In genomic region chr14:91124406-91125270, GRCh38 we compare ENCODE assay signal across 8 cellular contexts. TPM values are rescaled to one million over a fixed set of nuclear protein-coding genes. Genes with fewer than 3 reads are reported as not detected.
DNase-seq lines count a peak whose midpoint lies in the region; ATAC-seq and TF ChIP-seq lines count a peak whose summit lies in the region.
"Not testable (repeated sequence)": the region's sequence is repeated elsewhere in the genome, so short reads cannot be mapped to it uniquely, and the experiment has no call there.

No MANE protein-coding gene starts in this region.

- TF ChIP-seq CTCF in CD8-positive, alpha-beta T cell (IDR thresholded peaks at IDR 0.05); endodermal cell (conservative IDR thresholded peaks at IDR 0.05); sigmoid colon (IDR thresholded peaks at IDR 0.05); transverse colon (IDR thresholded peaks at IDR 0.05): not testable (repeated sequence)

- not testable (repeated sequence) for H3K4me1 ChIP-seq in CD8-positive, alpha-beta T cell (ENCODE audit: insufficient read depth, low read length); endodermal cell (ENCODE audit: control insufficient read depth, insufficient read depth, low read length)
- H3K4me1 ChIP-seq in right cardiac atrium (ENCODE audit: control insufficient read depth, insufficient read depth, low read length) (peaks cover 11% of the 10 kb centered on the region), muscle layer of duodenum (ENCODE audit: control insufficient read depth in 1 of 2, insufficient read depth in 2 of 2, low read length in 2 of 2) (peaks cover 0 to 35% of the 10 kb centered on the region in 2 donors), sigmoid colon (peaks cover 0 to 56% (median 36%) of the 10 kb centered on the region in 4 donors), transverse colon (peaks cover 0 to 46% (median 22%) of the 10 kb centered on the region in 4 donors)

- H3K27ac ChIP-seq in CD8-positive, alpha-beta T cell (ENCODE audit: low read depth, low read length); endodermal cell (ENCODE audit: low read depth, low read length): not testable (repeated sequence)
- H3K27ac ChIP-seq in right cardiac atrium (ENCODE audit: low read length), result peak overlapping the region; percentile 79
- peak overlapping the region; percentile 53 for H3K27ac ChIP-seq in muscle layer of duodenum (ENCODE audit: low read length)
- peak overlapping the region; percentile 75 to 83 (median 82) for H3K27ac ChIP-seq in sigmoid colon
- peak overlapping the region; percentile 39 to 73 (median 69) for H3K27ac ChIP-seq in transverse colon

- not testable (repeated sequence) for H3K27me3 ChIP-seq in CD8-positive, alpha-beta T cell (ENCODE audit: insufficient read depth, low read length); endodermal cell (ENCODE audit: control insufficient read depth, insufficient read depth, low read length, poor library complexity, severe bottlenecking); right cardiac atrium (ENCODE audit: control insufficient read depth, insufficient read depth); muscle layer of duodenum (ENCODE audit: low read depth, low read length); sigmoid colon; transverse colon

- not testable (repeated sequence) for H3K9me3 Mint-ChIP-seq in CD8-positive, alpha-beta T cell; T-helper 2 cell treated with Interferon-gamma antibody and Interleukin-4, amounts not matched to agents 5 μg/mL and 100 μg/mL, for 36 hours; endodermal cell

- not testable (repeated sequence) for TF ChIP-seq EP300 in sigmoid colon (IDR thresholded peaks at IDR 0.05); transverse colon (IDR thresholded peaks at IDR 0.05; ENCODE audit: low read depth)

- WGBS in endodermal cell (ENCODE audit: insufficient coverage in 1 of 2, insufficient read length in 1 of 2), 2 experiments, result 94 to 96% methylated on average over 4 to 5 of the region's 5 CpGs
- WGBS in right cardiac atrium, result 73% methylated on average over 5 of the region's 5 CpGs
- WGBS in sigmoid colon, 2 donors, result 83 to 84% methylated on average over 5 of the region's 5 CpGs
- 74 to 79% methylated on average over 5 of the region's 5 CpGs for WGBS in transverse colon (ENCODE audit: low coverage in 1 of 2), 2 donors

- in situ Hi-C loops in transverse colon (cut with MboI; ENCODE audit: low pct_ligation_motif_present in 1 of 4, low pct_unique_long_range_greater_than_20kb in 1 of 4, low sequenced_read_pairs in 3 of 4), result not testable (repeated sequence)

- peak overlapping the region; percentile 49 for H3K27ac Mint-ChIP-seq in CD8-positive, alpha-beta T cell
- H3K27ac Mint-ChIP-seq in T-helper 2 cell treated with Interferon-gamma antibody and Interleukin-4, amounts not matched to agents 5 μg/mL and 100 μg/mL, for 36 hours, result peak overlapping the region; percentile 61
- H3K27ac Mint-ChIP-seq in endodermal cell, result peak overlapping the region; percentile 19

- ATAC-seq in CD8-positive, alpha-beta T cell; right cardiac atrium: not testable (repeated sequence)

- CTCF ChIA-PET in CD8-positive, alpha-beta T cell (lab: Charles Lee), result not testable (repeated sequence)

- H3K36me3 ChIP-seq in CD8-positive, alpha-beta T cell (ENCODE audit: insufficient read depth, low read length); endodermal cell (ENCODE audit: control insufficient read depth, insufficient read depth, low read length); muscle layer of duodenum (ENCODE audit: control insufficient read depth in 1 of 2, insufficient read depth in 2 of 2, low read length in 2 of 2); sigmoid colon; transverse colon: not testable (repeated sequence)

- peaks cover 42% of the 10 kb centered on the region for H3K4me1 Mint-ChIP-seq in CD8-positive, alpha-beta T cell (ENCODE audit: low read depth)
- H3K4me1 Mint-ChIP-seq in T-helper 2 cell treated with Interferon-gamma antibody and Interleukin-4, amounts not matched to agents 5 μg/mL and 100 μg/mL, for 36 hours (ENCODE audit: low read depth), result peaks cover 41% of the 10 kb centered on the region
- not testable (repeated sequence) for H3K4me1 Mint-ChIP-seq in endodermal cell

- TF ChIP-seq POLR2A in sigmoid colon (IDR thresholded peaks at IDR 0.05); transverse colon (IDR thresholded peaks at IDR 0.05): not testable (repeated sequence)

- POLR2A ChIA-PET in CD8-positive, alpha-beta T cell (lab: Charles Lee), result interaction anchor here (0.6 kb wide), 1 partner anchor 57 kb away, joined by 3 read pairs; no protein-coding TSS in a partner anchor

- H3K27me3 Mint-ChIP-seq in CD8-positive, alpha-beta T cell (ENCODE audit: low read depth); T-helper 2 cell treated with Interferon-gamma antibody and Interleukin-4, amounts not matched to agents 5 μg/mL and 100 μg/mL, for 36 hours (ENCODE audit: low read depth); endodermal cell (ENCODE audit: insufficient read depth): not testable (repeated sequence)

- not testable (repeated sequence) for DNase-seq in CD8-positive, alpha-beta T cell; T-helper 2 cell treated with Interferon-gamma antibody and Interleukin-4, amounts not matched to agents 5 μg/mL and 100 μg/mL, for 36 hours (ENCODE audit: low spot score); endodermal cell; right cardiac atrium; sigmoid colon; transverse colon
- DNase-seq in astrocyte of the hippocampus (ENCODE audit: low read depth, low spot score), result peak; percentile 13

- intact Hi-C loops in CD8-positive, alpha-beta T cell (cut with DNase I, micrococcal nuclease); right cardiac atrium (cut with DNase I); sigmoid colon (cut with DNase I); transverse colon (cut with DNase I; ENCODE audit: low total_unique reads): not testable (repeated sequence)

- not testable (repeated sequence) for H3K4me3 Mint-ChIP-seq in CD8-positive, alpha-beta T cell; T-helper 2 cell treated with Interferon-gamma antibody and Interleukin-4, amounts not matched to agents 5 μg/mL and 100 μg/mL, for 36 hours; endodermal cell

- H3K9me3 ChIP-seq in CD8-positive, alpha-beta T cell (ENCODE audit: low read length); endodermal cell (ENCODE audit: control insufficient read depth, low read length); right cardiac atrium (ENCODE audit: control insufficient read depth, low read length); muscle layer of duodenum (ENCODE audit: control insufficient read depth in 1 of 2, low read length in 2 of 2); sigmoid colon; transverse colon: not testable (repeated sequence)

- not testable (repeated sequence) for H3K9ac ChIP-seq in endodermal cell (ENCODE audit: extremely low read depth, low read length, poor library complexity, severe bottlenecking)

- not testable (repeated sequence) for H3K4me3 ChIP-seq in CD8-positive, alpha-beta T cell (ENCODE audit: low read depth, low read length); endodermal cell (ENCODE audit: low read length); right cardiac atrium (ENCODE audit: low read length); muscle layer of duodenum (ENCODE audit: low read depth in 1 of 2, low read length in 2 of 2); sigmoid colon; transverse colon

- H3K36me3 Mint-ChIP-seq in CD8-positive, alpha-beta T cell, result peaks cover 64% of the 10 kb centered on the region
- peaks cover 66% of the 10 kb centered on the region for H3K36me3 Mint-ChIP-seq in T-helper 2 cell treated with Interferon-gamma antibody and Interleukin-4, amounts not matched to agents 5 μg/mL and 100 μg/mL, for 36 hours (ENCODE audit: low read depth)
- peaks cover 40% of the 10 kb centered on the region for H3K36me3 Mint-ChIP-seq in endodermal cell (ENCODE audit: low read depth)

RNA-seq across cellular contexts. Expression of gene DGLUCY, which starts 10.8 kb away (rescaled TPM):
- 10 to 100 TPM; 31.2 to 33.6 TPM for total RNA-seq in CD8-positive, alpha-beta T cell
- total RNA-seq in endodermal cell, result 10 to 100 TPM; 26.7 to 33.9 TPM
- polyA plus RNA-seq in endodermal cell (2013, experiment 1 of 2), result 19.3 TPM
- polyA plus RNA-seq in endodermal cell (2013, experiment 2 of 2), result 18.8 TPM
- total RNA-seq in right cardiac atrium, result 100 to 1,000 TPM; 145 to 208 (median 179) TPM
- polyA plus RNA-seq in right cardiac atrium, result 112 TPM
- total RNA-seq in sigmoid colon, result 10 to 100 TPM; 44.4 to 99.4 (median 68.0) TPM
- 10 to 100 TPM; 14.4 to 49.8 (median 16.2) TPM for polyA plus RNA-seq in sigmoid colon
- 100 to 1,000 TPM in 2 of 4 donors, 10 to 100 TPM in 2; 62.1 to 229 (median 102) TPM for total RNA-seq in transverse colon
